ENCODE assay signal across 5 cellular contexts in genomic region chr1:38979380-38979779, GRCh38. TPM values are rescaled to one million over a fixed set of nuclear protein-coding genes. Genes with fewer than 3 reads are reported as not detected.
"Had no signal": no experiment of that assay in that cellular context is flagged by ENCODE, and none has a peak within 500 bp of the region (broad histone marks: within the 10 kb centered on the region; RNA-seq: fewer than 3 reads in every experiment).

No MANE protein-coding gene starts in this region.

RNA-seq across cellular contexts. Expression of gene RHBDL2, which starts 37.8 kb away (rescaled TPM):
- total RNA-seq: NCI-H460; RPMI7951; SK-MEL-5; T-cell; T-helper 1 cell treated with Interleukin-12 subunit alpha and Interleukin-12 subunit beta and Interleukin-4 antibody, amounts not matched to agents 30 ng/mL and 1 ng/mL, for 36 hours had no signal
